Comparison of ENCODE assay signal across 8 cellular contexts in genomic region chr19:44653977-44654784, GRCh38. TPM values are rescaled to one million over a fixed set of nuclear protein-coding genes. Genes with fewer than 3 reads are reported as not detected.
DNase-seq lines count a peak whose midpoint lies in the region; ATAC-seq and TF ChIP-seq lines count a peak whose summit lies in the region.

No MANE protein-coding gene starts in this region.

- ATAC-seq in GM19324 (IDR thresholded peaks at IDR 0.05; ENCODE audit: low FRiP score, unreplicated experiment) = peak; percentile 80

- H3K36me3 ChIP-seq in WERI-Rb-1 = peaks cover 93% of the 10 kb centered on the region
- H3K36me3 ChIP-seq in liver (ENCODE audit: control insufficient read depth in 4 of 4, insufficient read depth in 3 of 4, low read depth in 1 of 4, low read length in 3 of 4) = peaks cover 6 to 77% (median 49%) of the 10 kb centered on the region in 4 donors

- H3K27ac ChIP-seq in WERI-Rb-1 (no peak overlapping the region), liver (ENCODE audit: low read depth in 1 of 2, low read length in 2 of 2) (no peak overlapping the region)

- no peak overlapping the region for H3K9ac ChIP-seq in liver (ENCODE audit: low read depth in 1 of 2, low read length in 2 of 2)

- no peaks in the 10 kb centered on the region for H3K9me3 ChIP-seq in WERI-Rb-1 (ENCODE audit: severe bottlenecking)
- H3K9me3 ChIP-seq in liver (ENCODE audit: control insufficient read depth in 4 of 4, low read length in 3 of 4) = no peaks in the 10 kb centered on the region

- H3K4me3 ChIP-seq in WERI-Rb-1 (ENCODE audit: low read depth, low read length) (no peak overlapping the region), cardiac fibroblast (replicated peaks in 1 of 2; ENCODE audit: low read depth in 2 of 2, low read length in 2 of 2) (no peak overlapping the region), liver (ENCODE audit: low read depth in 1 of 3, low read length in 3 of 3) (no peak overlapping the region)

- peaks cover 2 to 19% (median 11%) of the 10 kb centered on the region in 4 donors for H3K4me1 ChIP-seq in liver (ENCODE audit: control insufficient read depth in 4 of 4, insufficient read depth in 4 of 4, low read length in 3 of 4)

- DNase-seq in AG20443 (ENCODE audit: low spot score) = peak; percentile 63
- peak; percentile 94 for DNase-seq in HT-29 (ENCODE audit: low spot score)
- DNase-seq in WERI-Rb-1 = peak; percentile 64
- DNase-seq in cardiac fibroblast (ENCODE audit: low read depth in 2 of 2) = peak; percentile 60 to 67
- DNase-seq in stimulated activated CD8-positive, alpha-beta memory T cell treated with anti-CD3 and anti-CD28 coated beads, Interleukin-15, amount 100 ng/mL, for 4 hours (ENCODE audit: low read depth in 2 of 2) = peak; percentile 18 to 39
- DNase-seq in NCI-H345 treated with DMSO at 0.1 percent for 48 hours (lab: John Stamatoyannopoulos, UW; ENCODE audit: unreplicated experiment) = no peak

- TF ChIP-seq CTCF in WERI-Rb-1 (IDR thresholded peaks at IDR 0.05; ENCODE audit: low read depth, low read length) = peak; percentile 56
- peak; percentile 56 for TF ChIP-seq CTCF in cardiac fibroblast (IDR thresholded peaks at IDR 0.05; ENCODE audit: low read depth, low read length)
- TF ChIP-seq CTCF in liver (IDR thresholded peaks at IDR 0.05; ENCODE audit: low read depth, low read length, missing input control) = peak; percentile 71

- peak; percentile 87 to 90 for TF ChIP-seq RAD21 in liver (IDR thresholded peaks at IDR 0.05)

- H3K27me3 ChIP-seq in WERI-Rb-1 (ENCODE audit: insufficient read depth, low read depth, severe bottlenecking) (no peaks in the 10 kb centered on the region), liver (ENCODE audit: control insufficient read depth in 4 of 4, insufficient read depth in 4 of 4, low read length in 3 of 4) (no peaks in the 10 kb centered on the region)

- 42% methylated on average over 16 of the region's 16 CpGs for WGBS in liver

TF ChIP-seq in liver, 16 proteins besides CTCF, POLR2A, EP300 and RAD21:
- no peak for TF ChIP-seq GABPA (IDR thresholded peaks at IDR 0.05 in 1 of 2, conservative IDR thresholded peaks at IDR 0.05 in 1 of 2)
- no peak for TF ChIP-seq TAF1 (conservative IDR thresholded peaks at IDR 0.05)
- TF ChIP-seq HNF4G (IDR thresholded peaks at IDR 0.05) = no peak
- TF ChIP-seq, protein P1, sequence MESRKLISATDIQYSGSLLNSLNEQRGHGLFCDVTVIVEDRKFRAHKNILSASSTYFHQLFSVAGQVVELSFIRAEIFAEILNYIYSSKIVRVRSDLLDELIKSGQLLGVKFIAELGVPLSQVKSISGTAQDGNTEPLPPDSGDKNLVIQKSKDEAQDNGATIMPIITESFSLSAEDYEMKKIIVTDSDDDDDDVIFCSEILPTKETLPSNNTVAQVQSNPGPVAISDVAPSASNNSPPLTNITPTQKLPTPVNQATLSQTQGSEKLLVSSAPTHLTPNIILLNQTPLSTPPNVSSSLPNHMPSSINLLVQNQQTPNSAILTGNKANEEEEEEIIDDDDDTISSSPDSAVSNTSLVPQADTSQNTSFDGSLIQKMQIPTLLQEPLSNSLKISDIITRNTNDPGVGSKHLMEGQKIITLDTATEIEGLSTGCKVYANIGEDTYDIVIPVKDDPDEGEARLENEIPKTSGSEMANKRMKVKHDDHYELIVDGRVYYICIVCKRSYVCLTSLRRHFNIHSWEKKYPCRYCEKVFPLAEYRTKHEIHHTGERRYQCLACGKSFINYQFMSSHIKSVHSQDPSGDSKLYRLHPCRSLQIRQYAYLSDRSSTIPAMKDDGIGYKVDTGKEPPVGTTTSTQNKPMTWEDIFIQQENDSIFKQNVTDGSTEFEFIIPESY (IDR thresholded peaks at IDR 0.05) = no peak
- no peak for TF ChIP-seq YY1 (IDR thresholded peaks at IDR 0.05)
- no peak for TF ChIP-seq NR2F2 (IDR thresholded peaks at IDR 0.05)
- no peak for TF ChIP-seq FOXA1 (IDR thresholded peaks at IDR 0.05)
- TF ChIP-seq REST (IDR thresholded peaks at IDR 0.05) = no peak
- no peak for TF ChIP-seq JUND (IDR thresholded peaks at IDR 0.05)
- peak; percentile 21 for TF ChIP-seq ATF3 (IDR thresholded peaks at IDR 0.05)
- peak; percentile 14 for TF ChIP-seq SP1 (IDR thresholded peaks at IDR 0.05)
- TF ChIP-seq MAX (IDR thresholded peaks at IDR 0.05) = no peak
- TF ChIP-seq HNF4A (conservative IDR thresholded peaks at IDR 0.05) = peak in 1 of 2 donors; percentile 48
- no peak for TF ChIP-seq FOXA2 (IDR thresholded peaks at IDR 0.05)
- no peak for TF ChIP-seq EGR1 (IDR thresholded peaks at IDR 0.05; ENCODE audit: low read depth in 2 of 2)
- peak in 1 of 2 donors; percentile 61 for TF ChIP-seq RXRA (IDR thresholded peaks at IDR 0.05)

RNA-seq across cellular contexts. Expression of gene PVR, which starts 10.5 kb away (rescaled TPM):
- total RNA-seq in HT-29 (2014; rRNA removed; shearing (Covaris generic)) = 204 and 206 TPM in 2 replicates
- total RNA-seq in liver = 10 to 100 TPM; 18.6 to 49.0 TPM
- 10 to 100 TPM; 11.4 to 45.7 TPM for polyA plus RNA-seq in liver

RNA-seq across cellular contexts. Expression of gene CEACAM19, which starts 17.1 kb away (rescaled TPM):
- total RNA-seq in HT-29 (2014; rRNA removed; shearing (Covaris generic)) = 1.0 and 2.2 TPM in 2 replicates
- 1 to 10 TPM in 1 of 2 donors, under 1 TPM in 1; 0.75 to 1.6 TPM for total RNA-seq in liver
- polyA plus RNA-seq in liver = 1 to 10 TPM in 1 of 2 donors, under 1 TPM in 1; 0.98 to 2.6 TPM

RNA-seq across cellular contexts. Expression of gene IGSF23, which starts 40.8 kb away (rescaled TPM):
- not detected in 2 replicates for total RNA-seq in HT-29 (2014; rRNA removed; shearing (Covaris generic))
- total RNA-seq in liver = 1 to 10 TPM in 1 of 2 donors, under 1 TPM in 1; 0.47 to 2.8 TPM
- polyA plus RNA-seq in liver = 10 to 100 TPM in 1 of 2 donors, 1 to 10 TPM in 1; 3.9 to 11.4 TPM

RNA-seq across cellular contexts. Expression of gene CEACAM16, which starts 44.8 kb away (rescaled TPM):
- not detected in 2 replicates for total RNA-seq in HT-29 (2014; rRNA removed; shearing (Covaris generic))
- under 1 TPM in 1 of 2 donors, not detected in 1; 0.09 TPM for total RNA-seq in liver
- polyA plus RNA-seq in liver = not detected
